Comparison of ENCODE assay signal across 9 cellular contexts in the genomic region with DNA sequence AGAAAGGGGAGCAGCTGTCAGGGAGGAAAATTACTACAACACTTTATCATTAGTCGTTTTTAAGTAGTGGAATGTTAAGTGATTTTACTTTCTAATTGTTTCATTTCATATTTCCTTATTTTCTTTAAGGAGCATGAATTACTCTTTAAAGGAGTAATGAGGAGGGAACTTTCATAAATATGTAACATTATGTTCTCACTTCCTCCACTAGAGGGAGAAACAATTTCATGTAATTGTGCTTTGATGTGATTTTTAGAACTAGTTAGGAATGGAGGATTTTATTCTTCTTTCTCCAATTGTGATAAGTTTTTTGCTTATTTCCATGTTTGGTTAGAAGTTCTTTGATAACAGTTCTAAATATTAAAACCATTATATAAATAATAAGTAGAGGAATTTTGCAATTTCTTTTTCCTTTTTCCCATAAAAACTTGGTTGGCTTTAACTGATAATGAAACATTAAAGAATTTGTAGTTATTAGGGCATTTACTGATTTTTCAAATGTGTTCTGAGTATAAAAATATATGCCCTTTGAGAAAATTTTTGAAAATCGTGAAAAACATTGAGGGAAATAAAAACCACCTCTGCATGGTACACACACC. TPM values are rescaled to one million over a fixed set of nuclear protein-coding genes. Genes with fewer than 3 reads are reported as not detected.
DNase-seq lines count a peak whose midpoint lies in the region; ATAC-seq and TF ChIP-seq lines count a peak whose summit lies in the region.
"Had no signal": no experiment of that assay in that cellular context is flagged by ENCODE, and none has a peak within 500 bp of the region (broad histone marks: within the 10 kb centered on the region; RNA-seq: fewer than 3 reads in every experiment).

No MANE protein-coding gene starts in this region.

- DNase-seq in DMS53 (lab: John Stamatoyannopoulos, UW) (peak; percentile 51), DMS53 treated with DMSO at 0.1 percent for 48 hours (lab: John Stamatoyannopoulos, UW; ENCODE audit: unreplicated experiment) (no peak), RPMI8226 (peak; percentile 7), fibroblast of peridontal ligament (ENCODE audit: extremely low read depth) (peak; percentile 82), stomach (no peak), GF-D8 (lab: John Stamatoyannopoulos, UW) (no peak)
- no peak for DNase-seq in activated T-cell treated with anti-CD3 and anti-CD28 coated beads, Interleukin-2, amount 50 U/mL, for 24 hours

- ATAC-seq in HG02885 (IDR thresholded peaks at IDR 0.05; ENCODE audit: poor library complexity, unreplicated experiment), result peak; percentile 74

- peaks cover 0 to 4% (median 0%) of the 10 kb centered on the region in 4 donors for H3K4me1 ChIP-seq in stomach
- H3K4me1 ChIP-seq: BLaER1 treated with 17β-estradiol and CSF1 and Interleukin-3, amounts not matched to agents 10 nM and 100 nM had no signal

- no peak for TF ChIP-seq POLR2A in stomach (IDR thresholded peaks at IDR 0.05)

- H3K36me3 Mint-ChIP-seq in activated T-cell treated with anti-CD3 and anti-CD28 coated beads, Interleukin-2, amount 50 U/mL, for 24 hours (ENCODE audit: low read depth), result peaks cover 64% of the 10 kb centered on the region

- no peak overlapping the region for H3K27ac Mint-ChIP-seq in activated T-cell treated with anti-CD3 and anti-CD28 coated beads, Interleukin-2, amount 50 U/mL, for 24 hours

- H3K4me3 Mint-ChIP-seq in activated T-cell treated with anti-CD3 and anti-CD28 coated beads, Interleukin-2, amount 50 U/mL, for 24 hours, result no peak overlapping the region

- no peaks in the 10 kb centered on the region for H3K9me3 ChIP-seq in stomach
- H3K9me3 ChIP-seq: BLaER1 treated with 17β-estradiol and CSF1 and Interleukin-3, amounts not matched to agents 10 nM and 100 nM had no signal

- peak in 5 of 7 experiments; percentile 34 to 73 (median 63) for TF ChIP-seq CTCF in stomach (IDR thresholded peaks at IDR 0.05)

- 43 to 49% (median 46%) methylated on average over 2 of the region's 2 CpGs for WGBS in stomach, 5 donors

- no peak overlapping the region for H3K27ac ChIP-seq in stomach
- H3K27ac ChIP-seq: BLaER1 treated with 17β-estradiol and CSF1 and Interleukin-3, amounts not matched to agents 10 nM and 100 nM had no signal

- no peaks in the 10 kb centered on the region for H3K4me1 Mint-ChIP-seq in activated T-cell treated with anti-CD3 and anti-CD28 coated beads, Interleukin-2, amount 50 U/mL, for 24 hours (ENCODE audit: low read depth)

- H3K4me3 ChIP-seq in stomach, result no peak overlapping the region
- H3K4me3 ChIP-seq: BLaER1 treated with 17β-estradiol and CSF1 and Interleukin-3, amounts not matched to agents 10 nM and 100 nM had no signal

- intact Hi-C loops in stomach (cut with DNase I; ENCODE audit: low total_unique reads), result loop anchor here (10.0 kb wide), 1 partner anchor 113 kb away; no protein-coding TSS in a partner anchor

- no peaks in the 10 kb centered on the region for H3K9me3 Mint-ChIP-seq in activated T-cell treated with anti-CD3 and anti-CD28 coated beads, Interleukin-2, amount 50 U/mL, for 24 hours

- TF ChIP-seq EP300 in stomach (IDR thresholded peaks at IDR 0.05), result no peak

- H3K36me3 ChIP-seq in stomach, result peaks cover 7 to 28% (median 23%) of the 10 kb centered on the region in 4 donors

- H3K27me3 Mint-ChIP-seq in activated T-cell treated with anti-CD3 and anti-CD28 coated beads, Interleukin-2, amount 50 U/mL, for 24 hours, result no peaks in the 10 kb centered on the region

- H3K27me3 ChIP-seq in stomach, result no peaks in the 10 kb centered on the region
- H3K27me3 ChIP-seq: BLaER1 treated with 17β-estradiol and CSF1 and Interleukin-3, amounts not matched to agents 10 nM and 100 nM had no signal

RNA-seq across cellular contexts. Expression of gene CEP78, which starts 25.6 kb away (rescaled TPM):
- 10 to 100 TPM in 3 of 5 donors, 1 to 10 TPM in 2; 4.5 to 34.1 (median 10.5) TPM for total RNA-seq in stomach
- 1 to 10 TPM; 3.5 to 5.7 (median 4.7) TPM for polyA plus RNA-seq in stomach

RNA-seq across cellular contexts. Expression of gene PSAT1, which starts 35.4 kb away (rescaled TPM):
- total RNA-seq in stomach, result 10 to 100 TPM in 1 of 5 donors, 1 to 10 TPM in 3, under 1 TPM in 1; 0.45 to 12.0 (median 5.8) TPM
- polyA plus RNA-seq in stomach, result 10 to 100 TPM; 13.4 to 21.8 (median 18.9) TPM

Comparison
In these comparisons a context has a peak if more than half of its experiments do, and no peak if none do; other contexts are left out.
1. DNase-seq: peak in DMS53 (single experiment), RPMI8226 (single experiment) and fibroblast of peridontal ligament (single experiment); none in DMS53 treated with DMSO at 0.1 percent for 48 hours (single experiment), stomach (single experiment), activated T-cell treated with anti-CD3 and anti-CD28 coated beads, Interleukin-2, amount 50 U/mL, for 24 hours (single experiment) and GF-D8 (single experiment).